Comparison of ENCODE assay signal across 11 cellular contexts in the genomic region with DNA sequence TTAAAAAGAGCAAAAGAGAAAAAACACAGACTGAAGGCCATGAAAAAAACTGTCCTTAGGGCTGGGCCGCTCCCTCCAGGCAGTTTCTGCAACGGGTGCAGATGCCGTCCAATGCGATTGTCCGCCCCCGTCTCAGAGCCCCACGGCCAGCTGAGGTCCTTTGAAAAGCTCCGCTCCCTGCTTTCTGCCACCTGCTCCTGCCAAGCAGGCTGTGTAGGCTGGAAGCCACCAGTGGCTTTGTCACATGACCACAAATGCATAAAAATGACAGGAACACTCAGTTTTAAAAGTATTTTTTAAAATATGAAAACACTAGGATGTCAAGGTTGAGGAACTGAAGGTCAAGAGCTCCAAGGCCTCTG.
DNase-seq lines count a peak whose midpoint lies in the region; ATAC-seq and TF ChIP-seq lines count a peak whose summit lies in the region.
"Had no signal": no experiment of that assay in that cellular context is flagged by ENCODE, and none has a peak within 500 bp of the region (broad histone marks: within the 10 kb centered on the region; RNA-seq: fewer than 3 reads in every experiment).

No MANE protein-coding gene starts in this region.

- POLR2A ChIA-PET in AG04450 (lab: Yijun Ruan, JAX) (no interaction called here), HEK293T (lab: Yijun Ruan, JAX) (interaction anchor here (1.2 kb wide), 1 partner anchor 56 kb away, joined by 3 read pairs; no protein-coding TSS in a partner anchor)

- CTCF ChIA-PET in AG04450 (lab: Charles Lee): interaction anchor here (1.8 kb wide), 1 partner anchor 89 kb away, joined by 4 read pairs; no protein-coding TSS in a partner anchor
- CTCF ChIA-PET in HEK293T (lab: Yijun Ruan, JAX): interaction anchor here (1.2 to 1.3 kb wide), 2 partner anchors 10 to 41 kb away, joined by 3 to 5 read pairs; no protein-coding TSS in a partner anchor

- H3K27me3 Mint-ChIP-seq in nephron (ENCODE audit: low read depth): peaks cover 7% of the 10 kb centered on the region
- no peaks in the 10 kb centered on the region for H3K27me3 Mint-ChIP-seq in stimulated activated naive CD8-positive, alpha-beta T cell treated with anti-CD3 and anti-CD28 coated beads, Interleukin-15, amount 100 ng/mL, for 72 hours

- DNase-seq in AG04450 (ENCODE audit: low read depth, low spot score) (no peak), NCI-H1417 treated with DMSO at 0.1 percent for 48 hours (lab: John Stamatoyannopoulos, UW) (peak; percentile 43), colonic mucosa (no peak), HEK293T (ENCODE audit: extremely low spot score) (no peak), Kasumi-1 (lab: John Stamatoyannopoulos, UW) (no peak)
- no peak for DNase-seq in stimulated activated naive CD8-positive, alpha-beta T cell treated with anti-CD3 and anti-CD28 coated beads, Interleukin-15, amount 100 ng/mL, for 72 hours
- DNase-seq: GDM1, KBM-7, kidney glomerular epithelial cell had no signal

- TF ChIP-seq CTCF in AG04450 (IDR thresholded peaks at IDR 0.05; ENCODE audit: low read depth, low read length): no peak
- no peak for TF ChIP-seq CTCF in colonic mucosa (IDR thresholded peaks at IDR 0.05)
- TF ChIP-seq CTCF in nephron (IDR thresholded peaks at IDR 0.05; ENCODE audit: unreplicated experiment in 3 of 3): no peak

- peak overlapping the region; percentile 89 to 99 (median 97) for H3K27ac Mint-ChIP-seq in nephron
- peak overlapping the region in 1 of 2 donors; percentile 64 for H3K27ac Mint-ChIP-seq in stimulated activated naive CD8-positive, alpha-beta T cell treated with anti-CD3 and anti-CD28 coated beads, Interleukin-15, amount 100 ng/mL, for 72 hours

- intact Hi-C loops in colonic mucosa (cut with DNase I): no loop called here

- H3K4me3 ChIP-seq in AG04450 (ENCODE audit: low read depth, low read length) (no peak overlapping the region), colonic mucosa (no peak overlapping the region)

- peaks cover 34% of the 10 kb centered on the region for H3K36me3 Mint-ChIP-seq in nephron (ENCODE audit: low read depth)

- peak overlapping the region in 1 of 3 experiments; percentile 23 for H3K4me3 Mint-ChIP-seq in nephron
- H3K4me3 Mint-ChIP-seq in stimulated activated naive CD8-positive, alpha-beta T cell treated with anti-CD3 and anti-CD28 coated beads, Interleukin-15, amount 100 ng/mL, for 72 hours: peak overlapping the region in 1 of 2 donors; percentile 55

- H3K36me3 ChIP-seq in colonic mucosa: no peaks in the 10 kb centered on the region

- ATAC-seq in stimulated activated naive CD8-positive, alpha-beta T cell treated with anti-CD3 and anti-CD28 coated beads, Interleukin-15, amount 100 ng/mL, for 72 hours: no peak
- no peak for ATAC-seq in GM21390 (IDR thresholded peaks at IDR 0.05; ENCODE audit: unreplicated experiment)

- H3K4me1 ChIP-seq in colonic mucosa: peaks cover 24% of the 10 kb centered on the region

- H3K27me3 ChIP-seq in AG04450 (ENCODE audit: control insufficient read depth, insufficient read depth, low read length): no peaks in the 10 kb centered on the region
- no peaks in the 10 kb centered on the region for H3K27me3 ChIP-seq in colonic mucosa

- peak overlapping the region; percentile 59 for H3K27ac ChIP-seq in AG04450 (ENCODE audit: low read depth, low read length)
- peak overlapping the region; percentile 83 for H3K27ac ChIP-seq in colonic mucosa

- H3K9me3 ChIP-seq in AG04450 (ENCODE audit: control insufficient read depth, insufficient read depth, low read length): peaks cover 4% of the 10 kb centered on the region
- no peaks in the 10 kb centered on the region for H3K9me3 ChIP-seq in colonic mucosa

- peak overlapping the region in 1 of 2 donors; percentile 66 for H3K9ac ChIP-seq in colonic mucosa (ENCODE audit: low read depth in 2 of 2, low read length in 2 of 2)

- peaks cover 3% of the 10 kb centered on the region for H3K9me3 Mint-ChIP-seq in nephron
- H3K9me3 Mint-ChIP-seq in stimulated activated naive CD8-positive, alpha-beta T cell treated with anti-CD3 and anti-CD28 coated beads, Interleukin-15, amount 100 ng/mL, for 72 hours: no peaks in the 10 kb centered on the region

- peaks cover 74% of the 10 kb centered on the region for H3K4me1 Mint-ChIP-seq in nephron
- H3K4me1 Mint-ChIP-seq in stimulated activated naive CD8-positive, alpha-beta T cell treated with anti-CD3 and anti-CD28 coated beads, Interleukin-15, amount 100 ng/mL, for 72 hours: peaks cover 52% of the 10 kb centered on the region

TF ChIP-seq in HEK293T, 16 proteins besides CTCF, POLR2A, EP300 and RAD21:
- TF ChIP-seq, protein P1, sequence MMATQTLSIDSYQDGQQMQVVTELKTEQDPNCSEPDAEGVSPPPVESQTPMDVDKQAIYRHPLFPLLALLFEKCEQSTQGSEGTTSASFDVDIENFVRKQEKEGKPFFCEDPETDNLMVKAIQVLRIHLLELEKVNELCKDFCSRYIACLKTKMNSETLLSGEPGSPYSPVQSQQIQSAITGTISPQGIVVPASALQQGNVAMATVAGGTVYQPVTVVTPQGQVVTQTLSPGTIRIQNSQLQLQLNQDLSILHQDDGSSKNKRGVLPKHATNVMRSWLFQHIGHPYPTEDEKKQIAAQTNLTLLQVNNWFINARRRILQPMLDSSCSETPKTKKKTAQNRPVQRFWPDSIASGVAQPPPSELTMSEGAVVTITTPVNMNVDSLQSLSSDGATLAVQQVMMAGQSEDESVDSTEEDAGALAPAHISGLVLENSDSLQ (IDR thresholded peaks at IDR 0.05): no peak
- TF ChIP-seq ZNF384 (IDR thresholded peaks at IDR 0.05): no peak
- no peak for TF ChIP-seq FOXK2 (IDR thresholded peaks at IDR 0.05)
- TF ChIP-seq FOXA1 (IDR thresholded peaks at IDR 0.05): no peak
- TF ChIP-seq CTBP1 (IDR thresholded peaks at IDR 0.05; ENCODE audit: borderline replicate concordance): no peak
- no peak for TF ChIP-seq FOXM1 (IDR thresholded peaks at IDR 0.05; ENCODE audit: borderline replicate concordance)
- TF ChIP-seq SP1 (IDR thresholded peaks at IDR 0.05): no peak
- TF ChIP-seq BHLHE40 (IDR thresholded peaks at IDR 0.05; ENCODE audit: borderline replicate concordance): no peak
- no peak for TF ChIP-seq ARNT (IDR thresholded peaks at IDR 0.05)
- TF ChIP-seq SUZ12 (IDR thresholded peaks at IDR 0.05): no peak
- TF ChIP-seq TARDBP (IDR thresholded peaks at IDR 0.05): no peak
- no peak for TF ChIP-seq ELF4 (IDR thresholded peaks at IDR 0.05)
- no peak for TF ChIP-seq HDGF (IDR thresholded peaks at IDR 0.05; ENCODE audit: borderline replicate concordance)
- TF ChIP-seq NFRKB (IDR thresholded peaks at IDR 0.05): no peak
- no peak for TF ChIP-seq L3MBTL2 (conservative IDR thresholded peaks at IDR 0.05)
- TF ChIP-seq LEF1 (IDR thresholded peaks at IDR 0.05; ENCODE audit: borderline replicate concordance): no peak
